8 cellular contexts compared by ENCODE assay signal in genomic region chr1:19882111-19883071, GRCh38. TPM values are rescaled to one million over a fixed set of nuclear protein-coding genes. Genes with fewer than 3 reads are reported as not detected.
DNase-seq lines count a peak whose midpoint lies in the region; ATAC-seq and TF ChIP-seq lines count a peak whose summit lies in the region.

A gene with protein sequence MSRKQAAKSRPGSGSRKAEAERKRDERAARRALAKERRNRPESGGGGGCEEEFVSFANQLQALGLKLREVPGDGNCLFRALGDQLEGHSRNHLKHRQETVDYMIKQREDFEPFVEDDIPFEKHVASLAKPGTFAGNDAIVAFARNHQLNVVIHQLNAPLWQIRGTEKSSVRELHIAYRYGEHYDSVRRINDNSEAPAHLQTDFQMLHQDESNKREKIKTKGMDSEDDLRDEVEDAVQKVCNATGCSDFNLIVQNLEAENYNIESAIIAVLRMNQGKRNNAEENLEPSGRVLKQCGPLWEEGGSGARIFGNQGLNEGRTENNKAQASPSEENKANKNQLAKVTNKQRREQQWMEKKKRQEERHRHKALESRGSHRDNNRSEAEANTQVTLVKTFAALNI (plus strand): TSS chr1:19882395. CDS start chr1:19882514, 119 bp downstream.

- H3K27me3 ChIP-seq in CD4-positive, alpha-beta memory T cell (ENCODE audit: insufficient read depth, low read length): no peaks in the 10 kb centered on the region
- H3K27me3 ChIP-seq in dorsolateral prefrontal cortex: peaks cover 0 to 7% (median 0%) of the 10 kb centered on the region in 45 donors

- DNase-seq in CD4-positive, alpha-beta memory T cell: peak; percentile 96 to 97 (median 97)
- DNase-seq in NCI-H82 (lab: John Stamatoyannopoulos, UW) (peak; percentile 100), dorsolateral prefrontal cortex (peak; percentile 83 to 96 (median 94)), lower leg skin (ENCODE audit: low spot score in 2 of 2) (peak; percentile 96 to 98)
- DNase-seq in activated CD4-positive, alpha-beta T cell treated with anti-CD3 and anti-CD28 coated beads, Interleukin-2, amount 50 U/mL, for 48 hours: peak; percentile 92 to 94
- peak; percentile 83 to 92 for DNase-seq in stimulated activated CD4-positive, alpha-beta T cell treated with anti-CD3 and anti-CD28 coated beads, Interleukin-4, amount 100 ng/mL, for 48 hours (ENCODE audit: low read depth in 2 of 2)

- TF ChIP-seq POLR2A in lower leg skin (IDR thresholded peaks at IDR 0.05): no peak

- POLR2A ChIA-PET in CD4-positive, alpha-beta memory T cell (lab: Charles Lee; ENCODE audit: partially characterized antibody): interaction anchor here (0.7 to 1.2 kb wide), 6 partner anchors 14 to 752 kb away, joined by 3 to 4 read pairs (median 3); partner anchors contain the start of genes CAMK2N1 and MUL1

- peak within 1 kb of the TSS; percentile 77 for H3K27ac ChIP-seq in CD4-positive, alpha-beta memory T cell (ENCODE audit: low read depth, low read length)
- peak within 1 kb of the TSS; percentile 6 to 96 (median 89) for H3K27ac ChIP-seq in dorsolateral prefrontal cortex

- no peaks in the 10 kb centered on the region for H3K9me3 Mint-ChIP-seq in CD4-positive, alpha-beta memory T cell

- H3K4me3 Mint-ChIP-seq in CD4-positive, alpha-beta memory T cell: peak within 1 kb of the TSS; percentile 88 to 94 (median 90)

- peaks cover 10 to 16% of the 10 kb centered on the region in 2 donors for H3K27me3 Mint-ChIP-seq in CD4-positive, alpha-beta memory T cell

- TF ChIP-seq CTCF in dorsolateral prefrontal cortex (IDR thresholded peaks at IDR 0.05 in 54 of 56, conservative IDR thresholded peaks at IDR 0.05 in 2 of 56; ENCODE audit: low read depth in 1 of 56, partially characterized antibody in 56 of 56): peak; percentile 91 to 100 (median 98)
- peak in 1 of 3 donors; percentile 84 for TF ChIP-seq CTCF in lower leg skin (IDR thresholded peaks at IDR 0.05)

- H3K4me1 Mint-ChIP-seq in CD4-positive, alpha-beta memory T cell: peaks cover 20 to 43% (median 31%) of the 10 kb centered on the region in 4 donors

- H3K36me3 ChIP-seq in CD4-positive, alpha-beta memory T cell (ENCODE audit: insufficient read depth, low read length): no peaks in the 10 kb centered on the region

- no peaks in the 10 kb centered on the region for H3K9me3 ChIP-seq in CD4-positive, alpha-beta memory T cell (ENCODE audit: control insufficient read depth in 1 of 2, low read length in 2 of 2)

- peak within 1 kb of the TSS; percentile 64 to 92 (median 81) for H3K27ac Mint-ChIP-seq in CD4-positive, alpha-beta memory T cell

- intact Hi-C loops in CD4-positive, alpha-beta memory T cell (cut with micrococcal nuclease): no loop called here
- intact Hi-C loops in dorsolateral prefrontal cortex (cut with DNase I) (loop anchor here in 1 of 2 donors (1.0 to 10.0 kb wide), 3 partner anchors 35 to 612 kb away; no protein-coding TSS in a partner anchor), lower leg skin (cut with DNase I; ENCODE audit: low total_unique reads) (no loop called here)

- no peaks in the 10 kb centered on the region for H3K36me3 Mint-ChIP-seq in CD4-positive, alpha-beta memory T cell

- peaks cover 27% of the 10 kb centered on the region for H3K4me1 ChIP-seq in CD4-positive, alpha-beta memory T cell (ENCODE audit: insufficient read depth, low read length)

- WGBS in lower leg skin, 2 donors: 0 to 1% methylated on average over 52 to 74 of the region's 97 CpGs

- CTCF ChIA-PET in CD4-positive, alpha-beta memory T cell (lab: Charles Lee; ENCODE audit: partially characterized antibody): interaction anchor here (0.7 to 1.3 kb wide), 7 partner anchors 9 to 330 kb away, joined by 3 to 5 read pairs (median 4); no protein-coding TSS in a partner anchor

- ATAC-seq in GM19438 (IDR thresholded peaks at IDR 0.05; ENCODE audit: low read depth, unreplicated experiment): peak; percentile 82
- ATAC-seq in HG03575 (IDR thresholded peaks at IDR 0.05; ENCODE audit: extremely low read depth, insufficient number of reproducible peaks, low FRiP score, unreplicated experiment): peak; percentile 60

- H3K4me3 ChIP-seq in CD4-positive, alpha-beta memory T cell (ENCODE audit: low read length in 2 of 2): peak within 1 kb of the TSS; percentile 62 to 66
- H3K4me3 ChIP-seq in dorsolateral prefrontal cortex (peak within 1 kb of the TSS; percentile 49 to 99 (median 90)), lower leg skin (ENCODE audit: low read depth, poor library complexity, severe bottlenecking) (peak within 1 kb of the TSS; percentile 42)

RNA-seq across cellular contexts. Expression of the gene that starts here (rescaled TPM):
- total RNA-seq in CD4-positive, alpha-beta memory T cell: 10 to 100 TPM; 18.4 to 18.7 TPM
- 1 to 10 TPM; 1.8 to 3.1 TPM for polyA plus RNA-seq in CD4-positive, alpha-beta memory T cell
- total RNA-seq in dorsolateral prefrontal cortex (10 to 100 TPM; 16.6 to 72.2 (median 30.5) TPM), lower leg skin (1 to 10 TPM; 4.7 to 5.9 (median 5.2) TPM)

Comparison
In these comparisons a context has a peak if more than half of its experiments do, and no peak if none do; other contexts are left out.
1. Peak in every context shown above with its lines: DNase-seq, ATAC-seq, H3K4me3 ChIP-seq and H3K27ac ChIP-seq.